22 cellular contexts compared by ENCODE assay signal in the genomic region with DNA sequence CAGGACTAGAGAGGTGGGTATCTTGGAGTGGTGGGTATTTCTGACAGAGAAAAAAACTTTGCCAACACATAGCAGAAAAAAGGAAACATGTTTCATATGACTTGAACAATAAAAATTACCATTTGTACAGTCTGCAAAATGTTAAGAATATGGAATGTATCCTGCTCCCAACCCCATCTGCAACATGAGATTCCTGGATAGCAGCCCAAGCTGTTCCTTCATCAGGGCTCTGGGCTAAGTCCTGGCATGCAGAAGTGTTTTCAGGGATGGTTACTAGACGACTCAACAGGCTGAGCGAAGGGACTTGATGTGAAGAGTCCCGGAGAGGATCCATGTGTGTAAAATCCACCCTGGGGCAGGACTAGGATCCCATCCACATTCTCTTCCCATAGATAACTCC.
DNase-seq lines count a peak whose midpoint lies in the region; ATAC-seq, FAIRE-seq and TF ChIP-seq lines count a peak whose summit lies in the region.
"Had no signal": no experiment of that assay in that cellular context is flagged by ENCODE, and none has a peak within 500 bp of the region (broad histone marks: within the 10 kb centered on the region; RNA-seq: fewer than 3 reads in every experiment).

No MANE protein-coding gene starts in this region.

- H3K4me1 Mint-ChIP-seq in activated CD8-positive, alpha-beta T cell treated with anti-CD3 and anti-CD28 coated beads for 36 hours (ENCODE audit: low read depth), result no peaks in the 10 kb centered on the region

- H3K9me3 ChIP-seq in GM23248 (ENCODE audit: low read depth), result no peaks in the 10 kb centered on the region
- no peaks in the 10 kb centered on the region for H3K9me3 ChIP-seq in PC-9 (ENCODE audit: insufficient read depth, low read depth)
- H3K9me3 ChIP-seq: Caco-2, esophagus muscularis mucosa, left ventricle myocardium inferior, upper lobe of right lung had no signal

- H2AFZ ChIP-seq in GM23248 (no peak overlapping the region), PC-9 (no peak overlapping the region)

- no peaks in the 10 kb centered on the region for H3K79me2 ChIP-seq in GM23248 (ENCODE audit: insufficient read depth)
- no peaks in the 10 kb centered on the region for H3K79me2 ChIP-seq in PC-9 (ENCODE audit: low read depth)

- no peak overlapping the region for H3K9ac ChIP-seq in GM23248

- peak; percentile 71 for DNase-seq in AG04449 (ENCODE audit: low read depth, low spot score)
- DNase-seq in GM23248, result peak; percentile 78
- peak; percentile 58 for DNase-seq in astrocyte of the cerebellum (ENCODE audit: low read depth)
- DNase-seq in fibroblast of the aortic adventitia (ENCODE audit: low read depth), result peak; percentile 80
- no peak for DNase-seq in activated CD8-positive, alpha-beta T cell treated with anti-CD3 and anti-CD28 coated beads for 36 hours
- DNase-seq in PC-9, result no peak
- DNase-seq in frontal cortex (ENCODE audit: low spot score in 2 of 2), result no peak
- DNase-seq in NCI-H524 (lab: John Stamatoyannopoulos, UW), result no peak
- DNase-seq: activated CD8-positive, alpha-beta memory T cell treated with anti-CD3 and anti-CD28 coated beads, Interleukin-2, amount 50 U/mL, for 48 hours; activated naive CD4-positive, alpha-beta T cell treated with Interleukin-2 at 50 U/mL for 16 hours; Caco-2; dorsolateral prefrontal cortex; H7; Kasumi-1; left ventricle myocardium inferior; NCI-H1694; posterior cingulate gyrus; SHP77 treated with DMSO at 0.1 percent for 48 hours; stimulated activated naive CD4-positive, alpha-beta T cell; T-helper 9 cell; upper lobe of right lung had no signal

- intact Hi-C loops in activated CD8-positive, alpha-beta T cell treated with anti-CD3 and anti-CD28 coated beads for 36 hours (cut with micrococcal nuclease), result no loop called here
- intact Hi-C loops in PC-9 (cut with micrococcal nuclease; ENCODE audit: unreplicated experiment), result no loop called here

- no peak overlapping the region for H3K27ac ChIP-seq in GM23248
- H3K27ac ChIP-seq in PC-9, result no peak overlapping the region
- H3K27ac ChIP-seq: dorsolateral prefrontal cortex, esophagus muscularis mucosa, left ventricle myocardium inferior, upper lobe of right lung had no signal

- no peak for TF ChIP-seq CTCF in AG04449 (IDR thresholded peaks at IDR 0.05; ENCODE audit: insufficient read depth, low read length, missing control alignments)
- TF ChIP-seq CTCF in astrocyte of the cerebellum (IDR thresholded peaks at IDR 0.05; ENCODE audit: low read depth, low read length, missing control alignments), result no peak
- no peak for TF ChIP-seq CTCF in fibroblast of the aortic adventitia (IDR thresholded peaks at IDR 0.05; ENCODE audit: insufficient read depth, low read length)
- no peak for TF ChIP-seq CTCF in activated CD8-positive, alpha-beta T cell treated with anti-CD3 and anti-CD28 coated beads for 36 hours (IDR thresholded peaks at IDR 0.05)
- no peak for TF ChIP-seq CTCF in PC-9 (conservative IDR thresholded peaks at IDR 0.05)

- H3K4me1 ChIP-seq in GM23248 (ENCODE audit: insufficient read depth), result no peaks in the 10 kb centered on the region
- H3K4me1 ChIP-seq in PC-9 (replicated peaks; ENCODE audit: insufficient read depth), result no peaks in the 10 kb centered on the region
- H3K4me1 ChIP-seq: Caco-2, upper lobe of right lung had no signal

- no peaks in the 10 kb centered on the region for H3K36me3 ChIP-seq in GM23248 (ENCODE audit: low read depth)
- no peaks in the 10 kb centered on the region for H3K36me3 ChIP-seq in PC-9 (ENCODE audit: low read depth)
- H3K36me3 ChIP-seq: esophagus muscularis mucosa, left ventricle myocardium inferior, upper lobe of right lung had no signal

- no peaks in the 10 kb centered on the region for H3K36me3 Mint-ChIP-seq in activated CD8-positive, alpha-beta T cell treated with anti-CD3 and anti-CD28 coated beads for 36 hours (ENCODE audit: low read depth)

- no peaks in the 10 kb centered on the region for H3K9me3 Mint-ChIP-seq in activated CD8-positive, alpha-beta T cell treated with anti-CD3 and anti-CD28 coated beads for 36 hours

- H3F3A ChIP-seq in GM23248 (ENCODE audit: insufficient read depth) (0 out of 2 replicates have a peak, but pooled peaks cover 3% of the 10 kb centered on the region), PC-9 (ENCODE audit: insufficient read depth, low read depth) (no peaks in the 10 kb centered on the region; the same call in 1 of the 2 replicates)

- H3K4me3 ChIP-seq in AG04449 (ENCODE audit: low read depth, low read length) (no peak overlapping the region), GM23248 (no peak overlapping the region), astrocyte of the cerebellum (ENCODE audit: low read depth, low read length) (no peak overlapping the region), fibroblast of the aortic adventitia (ENCODE audit: low read depth, low read length) (no peak overlapping the region), PC-9 (no peak overlapping the region)
- H3K4me3 ChIP-seq: dorsolateral prefrontal cortex, esophagus muscularis mucosa, left ventricle myocardium inferior, upper lobe of right lung had no signal

- POLR2A ChIA-PET in AG04449 (lab: Yijun Ruan, JAX), result no interaction called here
- POLR2A ChIA-PET in activated CD8-positive, alpha-beta T cell treated with anti-CD3 and anti-CD28 coated beads for 36 hours (lab: Charles Lee), result no interaction called here
- POLR2A ChIA-PET in PC-9 (lab: Charles Lee; ENCODE audit: unreplicated experiment), result no interaction called here

- no TSS peak for BruUV-seq in PC-9 (replicated peaks; lab: Mats Ljungman, UMichigan)

- H3K27me3 Mint-ChIP-seq in activated CD8-positive, alpha-beta T cell treated with anti-CD3 and anti-CD28 coated beads for 36 hours, result peaks cover 3% of the 10 kb centered on the region

- no peak overlapping the region for H3K4me2 ChIP-seq in GM23248 (ENCODE audit: unreplicated experiment)
- no peak overlapping the region for H3K4me2 ChIP-seq in PC-9

- in situ Hi-C loops in GM23248 (cut with MboI) (no loop called here), astrocyte of the cerebellum (cut with HindIII; ENCODE audit: low sequenced_read_pairs) (no loop called here)

- CTCF ChIA-PET in AG04449 (lab: Yijun Ruan, JAX), result interaction anchor here (1.7 kb wide), 1 partner anchor 39 kb away, joined by 4 read pairs; no protein-coding TSS in a partner anchor
- CTCF ChIA-PET in activated CD8-positive, alpha-beta T cell treated with anti-CD3 and anti-CD28 coated beads for 36 hours (lab: Charles Lee), result no interaction called here
- CTCF ChIA-PET in PC-9 (lab: Charles Lee), result no interaction called here

- no peak for ATAC-seq in activated CD8-positive, alpha-beta T cell treated with anti-CD3 and anti-CD28 coated beads for 36 hours
- ATAC-seq: upper lobe of right lung had no signal

- 14 to 18% methylated on average over 3 of the region's 3 CpGs for WGBS in GM23248 (ENCODE audit: low coverage in 1 of 2, low lambda C conversion rate in 2 of 2, missing lambda C conversion rate in 2 of 2), 2 experiments

- H3K9me2 ChIP-seq in GM23248 (ENCODE audit: insufficient read depth), result no peaks in the 10 kb centered on the region
- H3K9me2 ChIP-seq in PC-9 (ENCODE audit: insufficient read depth), result no peaks in the 10 kb centered on the region

- FAIRE-seq in frontal cortex (lab: Jason Lieb, UNC), result no peak

- H4K20me1 ChIP-seq in GM23248 (ENCODE audit: insufficient read depth), result no peaks in the 10 kb centered on the region
- H4K20me1 ChIP-seq in PC-9 (ENCODE audit: insufficient read depth), result no peaks in the 10 kb centered on the region

- no peak overlapping the region for H3K4me3 Mint-ChIP-seq in activated CD8-positive, alpha-beta T cell treated with anti-CD3 and anti-CD28 coated beads for 36 hours

- no peaks in the 10 kb centered on the region; the same call in 1 of the 2 replicates for H3K27me3 ChIP-seq in GM23248 (replicated peaks; ENCODE audit: insufficient read depth)
- no peaks in the 10 kb centered on the region for H3K27me3 ChIP-seq in PC-9 (ENCODE audit: insufficient read depth, low read depth)
- H3K27me3 ChIP-seq: upper lobe of right lung had no signal

- no peak overlapping the region for H3K27ac Mint-ChIP-seq in activated CD8-positive, alpha-beta T cell treated with anti-CD3 and anti-CD28 coated beads for 36 hours

Comparison
In these comparisons a context has a peak if more than half of its experiments do, and no peak if none do; other contexts are left out.
1. DNase-seq: peak in AG04449 (single experiment), GM23248 (single experiment), astrocyte of the cerebellum (single experiment) and fibroblast of the aortic adventitia (single experiment); none in activated CD8-positive, alpha-beta T cell treated with anti-CD3 and anti-CD28 coated beads for 36 hours (single experiment), PC-9 (0 of 2), frontal cortex (0 of 2) and NCI-H524 (0 of 2).